ENCODE assay signal across 8 cellular contexts in the genomic region with DNA sequence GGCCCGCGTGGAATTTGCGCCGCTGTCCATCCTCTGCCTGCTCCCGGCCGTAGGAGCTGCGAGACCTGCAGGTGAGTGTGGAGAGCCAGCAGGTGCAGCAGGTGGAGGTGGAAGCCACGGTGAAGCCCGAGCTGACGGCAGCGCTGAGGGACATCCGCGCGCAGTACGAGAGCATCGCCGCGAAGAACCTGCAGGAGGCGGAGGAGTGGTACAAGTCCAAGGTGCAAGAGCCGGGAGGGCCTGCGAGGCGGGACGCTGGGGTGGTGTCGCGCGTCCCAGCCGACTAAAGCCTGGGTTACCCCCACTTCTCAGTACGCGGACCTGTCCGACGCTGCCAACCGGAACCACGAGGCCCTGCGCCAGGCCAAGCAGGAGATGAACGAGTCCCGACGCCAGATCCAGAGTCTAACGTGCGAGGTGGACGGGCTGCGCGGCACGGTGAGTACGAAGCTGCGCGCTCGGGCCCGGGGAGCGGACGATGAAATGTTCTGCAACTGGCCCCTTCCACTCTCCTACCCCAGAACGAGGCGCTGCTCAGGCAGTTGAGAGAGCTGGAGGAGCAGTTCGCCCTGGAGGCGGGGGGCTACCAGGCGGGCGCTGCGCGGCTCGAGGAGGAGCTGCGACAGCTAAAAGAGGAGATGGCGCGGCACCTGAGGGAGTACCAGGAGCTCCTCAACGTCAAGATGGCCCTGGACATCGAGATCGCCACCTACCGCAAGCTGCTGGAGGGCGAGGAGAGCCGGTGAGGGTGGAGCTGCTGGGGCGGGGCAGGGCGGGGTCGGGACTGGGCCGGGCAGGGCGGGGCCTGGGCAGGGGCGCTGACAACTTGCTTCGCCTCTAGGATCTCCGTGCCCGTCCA. TPM values are rescaled to one million over a fixed set of nuclear protein-coding genes. Genes with fewer than 3 reads are reported as not detected.
DNase-seq lines count a peak whose midpoint lies in the region; ATAC-seq and TF ChIP-seq lines count a peak whose summit lies in the region.

No MANE protein-coding gene starts in this region.

- H3K4me1 Mint-ChIP-seq in CD14-positive monocyte (peaks cover 25% of the 10 kb centered on the region), brain (peaks cover 47% of the 10 kb centered on the region), memory B cell (peaks cover 16% of the 10 kb centered on the region)

- intact Hi-C loops in CD14-positive monocyte (cut with micrococcal nuclease), result loop anchor here (10.0 kb wide), 1 partner anchor 218 kb away; no protein-coding TSS in a partner anchor

- DNase-seq in CD14-positive monocyte (ENCODE audit: low spot score), result no peak
- peak; percentile 83 for DNase-seq in HEK293T (ENCODE audit: extremely low spot score)
- peak; percentile 56 for DNase-seq in RPMI7951 (ENCODE audit: low read depth)
- DNase-seq in memory B cell (ENCODE audit: low spot score in 2 of 2), result peak in 1 of 2 donors; percentile 25
- DNase-seq in effector CD8-positive, alpha-beta T cell (lab: John Stamatoyannopoulos, UW), result no peak
- no peak for DNase-seq in NCI-H446 treated with DMSO at 0.1 percent for 48 hours (lab: John Stamatoyannopoulos, UW)

- TF ChIP-seq CTCF in CD14-positive monocyte (IDR thresholded peaks at IDR 0.05), result peak; percentile 64
- TF ChIP-seq CTCF in brain (conservative IDR thresholded peaks at IDR 0.05), result peak; percentile 33 to 64

- H3K36me3 Mint-ChIP-seq in CD14-positive monocyte, result peaks cover 0 to 8% of the 10 kb centered on the region in 2 donors
- no peaks in the 10 kb centered on the region for H3K36me3 Mint-ChIP-seq in brain
- no peaks in the 10 kb centered on the region for H3K36me3 Mint-ChIP-seq in memory B cell

- peak; percentile 54 for ATAC-seq in memory B cell (ENCODE audit: low read depth)
- ATAC-seq in GM19452 (IDR thresholded peaks at IDR 0.05; ENCODE audit: unreplicated experiment), result no peak

- no peak overlapping the region for H3K27ac Mint-ChIP-seq in CD14-positive monocyte
- H3K27ac Mint-ChIP-seq in brain, result no peak overlapping the region
- H3K27ac Mint-ChIP-seq in memory B cell, result no peak overlapping the region

- H3K4me3 Mint-ChIP-seq in CD14-positive monocyte (peak overlapping the region; percentile 60 to 83), brain (peak overlapping the region; percentile 77 to 82 (median 80)), memory B cell (peak overlapping the region; percentile 75)

- peaks cover 0 to 24% (median 9%) of the 10 kb centered on the region in 7 donors for H3K9me3 Mint-ChIP-seq in CD14-positive monocyte
- peaks cover 0 to 3% (median 0%) of the 10 kb centered on the region in 5 experiments for H3K9me3 Mint-ChIP-seq in brain
- H3K9me3 Mint-ChIP-seq in memory B cell, result no peaks in the 10 kb centered on the region

- CTCF ChIA-PET in HEK293T (lab: Yijun Ruan, JAX), result interaction anchor here (0.5 to 3.7 kb wide), 15 partner anchors 9 to 560 kb away, joined by 3 to 34 read pairs (median 5); a partner anchor contains a TSS

- H3K27me3 Mint-ChIP-seq in CD14-positive monocyte (ENCODE audit: low read depth in 3 of 3), result peaks cover 64 to 87% (median 67%) of the 10 kb centered on the region in 3 donors
- peaks cover 87% of the 10 kb centered on the region for H3K27me3 Mint-ChIP-seq in brain
- H3K27me3 Mint-ChIP-seq in memory B cell, result peaks cover 24% of the 10 kb centered on the region

- POLR2A ChIA-PET in HEK293T (lab: Yijun Ruan, JAX), result interaction anchor here (0.6 to 5.8 kb wide), 10 partner anchors 8 to 109 kb away, joined by 3 to 68 read pairs (median 5); a partner anchor contains a TSS

TF ChIP-seq in HEK293T, 16 proteins besides CTCF, POLR2A, EP300 and RAD21:
- no peak for TF ChIP-seq FOXA1 (IDR thresholded peaks at IDR 0.05)
- TF ChIP-seq L3MBTL2 (conservative IDR thresholded peaks at IDR 0.05), result peak; percentile 83

RNA-seq across cellular contexts. Expression of a gene that starts 2.1 kb away (rescaled TPM):
- polyA plus RNA-seq in CD14-positive monocyte, result not detected
- 0.12 TPM in 1 of 2 replicates, not detected in the other for total RNA-seq in RPMI7951 (2014; rRNA removed; shearing (Covaris generic))
- 166 TPM for polyA plus RNA-seq in brain (ENCODE audit: insufficient read depth, low read depth, low replicate concordance)

RNA-seq across cellular contexts. Expression of a gene that starts 26.0 kb away (rescaled TPM):
- polyA plus RNA-seq in CD14-positive monocyte (not detected), brain (ENCODE audit: insufficient read depth, low read depth, low replicate concordance) (49.2 TPM)
- total RNA-seq in RPMI7951 (2014; rRNA removed; shearing (Covaris generic)), result 49.3 and 59.5 TPM in 2 replicates

RNA-seq across cellular contexts. Expression of a gene that starts 32.2 kb away (rescaled TPM):
- polyA plus RNA-seq in CD14-positive monocyte (10 to 100 TPM; 53.7 to 61.0 TPM), brain (ENCODE audit: insufficient read depth, low read depth, low replicate concordance) (189 TPM)
- 1,253 and 1,613 TPM in 2 replicates for total RNA-seq in RPMI7951 (2014; rRNA removed; shearing (Covaris generic))

RNA-seq across cellular contexts. Expression of a gene that starts 39.9 kb away (rescaled TPM):
- not detected for polyA plus RNA-seq in CD14-positive monocyte
- total RNA-seq in RPMI7951 (2014; rRNA removed; shearing (Covaris generic)), result 1.7 and 3.3 TPM in 2 replicates
- 0.15 TPM for polyA plus RNA-seq in brain (ENCODE audit: insufficient read depth, low read depth, low replicate concordance)

RNA-seq across cellular contexts. Expression of a gene that starts 49.6 kb away (rescaled TPM):
- polyA plus RNA-seq in CD14-positive monocyte (not detected), brain (ENCODE audit: insufficient read depth, low read depth, low replicate concordance) (1.1 TPM)
- 7.9 and 10.4 TPM in 2 replicates for total RNA-seq in RPMI7951 (2014; rRNA removed; shearing (Covaris generic))

Comparison
In these comparisons a context has a peak if more than half of its experiments do, and no peak if none do; other contexts are left out.
1. DNase-seq: peak in HEK293T (single experiment) and RPMI7951 (single experiment); none in CD14-positive monocyte (single experiment), effector CD8-positive, alpha-beta T cell (single experiment) and NCI-H446 treated with DMSO at 0.1 percent for 48 hours (single experiment).
2. RNA of a gene that starts 2.1 kb away (polyA plus RNA-seq): 166 TPM in brain (single experiment); not detected in CD14-positive monocyte; every median in the first group is over 100 times any median in the second.
3. RNA of a gene that starts 26.0 kb away (polyA plus RNA-seq): 49.2 TPM in brain (single experiment); not detected in CD14-positive monocyte; every median in the first group is over 10 times any median in the second.
4. Peak in every context shown above with its lines, with median percentiles within 50 percentile points of each other: H3K4me3 Mint-ChIP-seq.